Comparison of ENCODE assay signal across 8 cellular contexts in genomic region chr1:64966158-64966963, GRCh38. TPM values are rescaled to one million over a fixed set of nuclear protein-coding genes. Genes with fewer than 3 reads are reported as not detected.
DNase-seq lines count a peak whose midpoint lies in the region; ATAC-seq and TF ChIP-seq lines count a peak whose summit lies in the region.

Gene JAK1 (minus strand): TSS chr1:64966549. CDS start chr1:64886264, 80,285 bp downstream.

- H3K4me1 ChIP-seq in BE2C (no peaks in the 10 kb centered on the region), left lung (peaks cover 3 to 49% of the 10 kb centered on the region in 2 donors)

- H3K9me3 Mint-ChIP-seq in activated CD4-positive, alpha-beta T cell treated with anti-CD3 and anti-CD28 coated beads, Interleukin-2, amount 10 ng/mL, durations not matched to agents 7 days and 5 days = no peaks in the 10 kb centered on the region

- H3K36me3 Mint-ChIP-seq in activated CD4-positive, alpha-beta T cell treated with anti-CD3 and anti-CD28 coated beads, Interleukin-2, amount 10 ng/mL, durations not matched to agents 7 days and 5 days (ENCODE audit: low read depth) = peaks cover 24% of the 10 kb centered on the region

- CTCF ChIA-PET in activated CD4-positive, alpha-beta T cell treated with anti-CD3 and anti-CD28 coated beads, Interleukin-2, amount 10 ng/mL, durations not matched to agents 7 days and 5 days (lab: Charles Lee) = interaction anchor here (1.0 kb wide), 1 partner anchor 27 kb away, joined by 4 read pairs; no protein-coding TSS in a partner anchor

- peak within 1 kb of the TSS; percentile 93 to 96 for H3K27ac ChIP-seq in left lung

- intact Hi-C loops in left lung (cut with DNase I) = no loop called here

- TF ChIP-seq CTCF in BE2C (IDR thresholded peaks at IDR 0.05; ENCODE audit: low read depth, low read length) = no peak
- TF ChIP-seq CTCF in left lung (IDR thresholded peaks at IDR 0.05) = peak in 1 of 2 donors; percentile 15

- peaks cover 2% of the 10 kb centered on the region for H3K27me3 Mint-ChIP-seq in activated CD4-positive, alpha-beta T cell treated with anti-CD3 and anti-CD28 coated beads, Interleukin-2, amount 10 ng/mL, durations not matched to agents 7 days and 5 days

- H3K9me3 ChIP-seq in BE2C = no peaks in the 10 kb centered on the region
- no peaks in the 10 kb centered on the region for H3K9me3 ChIP-seq in left lung

- H3K4me3 Mint-ChIP-seq in activated CD4-positive, alpha-beta T cell treated with anti-CD3 and anti-CD28 coated beads, Interleukin-2, amount 10 ng/mL, durations not matched to agents 7 days and 5 days = peak within 1 kb of the TSS; percentile 93

- POLR2A ChIA-PET in activated CD4-positive, alpha-beta T cell treated with anti-CD3 and anti-CD28 coated beads, Interleukin-2, amount 10 ng/mL, durations not matched to agents 7 days and 5 days (lab: Charles Lee) = interaction anchor here (0.6 to 0.7 kb wide), 3 partner anchors 36 to 181 kb away, joined by 3 to 9 read pairs (median 4); no protein-coding TSS in a partner anchor

- H3K36me3 ChIP-seq in BE2C = no peaks in the 10 kb centered on the region
- H3K36me3 ChIP-seq in left lung = no peaks in the 10 kb centered on the region

- H3K27ac Mint-ChIP-seq in activated CD4-positive, alpha-beta T cell treated with anti-CD3 and anti-CD28 coated beads, Interleukin-2, amount 10 ng/mL, durations not matched to agents 7 days and 5 days = peak within 1 kb of the TSS; percentile 93

- H3K4me1 Mint-ChIP-seq in activated CD4-positive, alpha-beta T cell treated with anti-CD3 and anti-CD28 coated beads, Interleukin-2, amount 10 ng/mL, durations not matched to agents 7 days and 5 days = peaks cover 57% of the 10 kb centered on the region

- ATAC-seq in HG03354 (IDR thresholded peaks at IDR 0.05; ENCODE audit: poor library complexity, severe bottlenecking, unreplicated experiment) (peak; percentile 78), left lung (peak; percentile 95)

- TF ChIP-seq POLR2A in GM19099 (IDR thresholded peaks at IDR 0.05; ENCODE audit: extremely low read depth, insufficient read length, low read depth) = peak; percentile 87

- H3K4me3 ChIP-seq in BE2C (ENCODE audit: low read depth, low read length) (peak within 1 kb of the TSS; percentile 81), left lung (peak within 1 kb of the TSS; percentile 67 to 92)

- H3K27me3 ChIP-seq in BE2C (no peaks in the 10 kb centered on the region), left lung (no peaks in the 10 kb centered on the region)

- DNase-seq in BE2C (peak; percentile 87), NCI-H460 (ENCODE audit: extremely low read depth, low read depth) (peak; percentile 67), dedifferentiated amniotic fluid mesenchymal stem cell (ENCODE audit: extremely low spot score) (peak; percentile 52), left lung (peak; percentile 91 to 97)
- DNase-seq in activated CD4-positive, alpha-beta T cell treated with anti-CD3 and anti-CD28 coated beads, Interleukin-2, amount 10 ng/mL, durations not matched to agents 7 days and 5 days = peak; percentile 89
- DNase-seq in stimulated activated CD4-positive, alpha-beta T cell treated with anti-CD3 and anti-CD28 coated beads, Interleukin-2, amount 100 ng/mL, for 4 hours (ENCODE audit: low read depth) = peak; percentile 89

RNA-seq across cellular contexts. Expression of gene JAK1, which starts in this region (rescaled TPM):
- polyA plus RNA-seq in BE2C (2012; ENCODE audit: insufficient read depth, insufficient read length, low read depth) = 14.0 TPM
- total RNA-seq in NCI-H460 (2014; rRNA removed; shearing (Covaris generic)) = 73.5 and 74.8 TPM in 2 replicates
- polyA plus RNA-seq in NCI-H460 (2014; cell fraction: nucleus; rRNA removed) = 26.6 and 27.3 TPM in 2 replicates
- total RNA-seq in activated CD4-positive, alpha-beta T cell treated with anti-CD3 and anti-CD28 coated beads, Interleukin-2, amount 10 ng/mL, durations not matched to agents 7 days and 5 days = 100 to 1,000 TPM; 198 to 212 TPM
- 100 to 1,000 TPM; 145 to 162 TPM for total RNA-seq in left lung

Comparison
In these comparisons a context has a peak if more than half of its experiments do, and no peak if none do; other contexts are left out.
1. Peak in every context shown above with its lines: DNase-seq, ATAC-seq, H3K4me3 ChIP-seq and H3K27ac ChIP-seq.